Comparison of ENCODE assay signal across 24 cellular contexts in genomic region chr10:133122171-133122935, GRCh38. TPM values are rescaled to one million over a fixed set of nuclear protein-coding genes. Genes with fewer than 3 reads are reported as not detected.
"Had no signal": no experiment of that assay in that cellular context is flagged by ENCODE, and none has a peak within 500 bp of the region (broad histone marks: within the 10 kb centered on the region; RNA-seq: fewer than 3 reads in every experiment).

No MANE protein-coding gene starts in this region.

- H3K27ac ChIP-seq: adrenal gland, breast epithelium, right atrium auricular region, skin epidermis, suprapubic skin, transverse colon, uterus had no signal

- ATAC-seq: activated CD8-positive, alpha-beta T cell treated with anti-CD3 and anti-CD28 coated beads, Interleukin-2, amount 10 ng/mL, durations not matched to agents 7 days and 5 days had no signal

- FAIRE-seq: astrocyte, endometrium had no signal

- H3K27me3 ChIP-seq: right atrium auricular region, uterus had no signal

- H3K4me3 ChIP-seq: adrenal gland, breast epithelium, right atrium auricular region, skin epidermis, suprapubic skin, transverse colon, uterus had no signal

- DNase-seq: activated CD4-positive, alpha-beta T cell treated with anti-CD3 and anti-CD28 coated beads, Interleukin-2, amount 10 ng/mL, durations not matched to agents 24 days and 14 days; activated CD4-positive, CD25-positive, alpha-beta regulatory T cell; activated CD8-positive, alpha-beta T cell treated with anti-CD3 and anti-CD28 coated beads, Interleukin-2, amount 10 ng/mL, durations not matched to agents 7 days and 5 days; activated T-cell treated with anti-CD3 and anti-CD28 coated beads, Interleukin-2, amount 50 U/mL, for 24 hours; adrenal gland; cortex of kidney; erythroblast; foreskin melanocyte; nucleus accumbens; stimulated activated CD4-positive, alpha-beta T cell treated with anti-CD3 and anti-CD28 coated beads, Interleukin-2, amount 100 ng/mL, for 48 hours; stimulated activated naive CD8-positive, alpha-beta T cell treated with anti-CD3 and anti-CD28 coated beads, Interleukin-15, amount 100 ng/mL, for 72 hours; SW 1271; transverse colon; uterus had no signal

- H3K4me1 ChIP-seq: breast epithelium, right atrium auricular region, suprapubic skin, transverse colon, uterus had no signal

- H3K9me3 ChIP-seq: adrenal gland, right atrium auricular region, transverse colon, uterus had no signal

- H3K36me3 ChIP-seq: adrenal gland, breast epithelium, right atrium auricular region, suprapubic skin, transverse colon, uterus had no signal

RNA-seq across cellular contexts. Expression of gene ADGRA1, which starts 34.6 kb away (rescaled TPM):
- total RNA-seq: activated CD4-positive, alpha-beta T cell treated with anti-CD3 and anti-CD28 coated beads, Interleukin-2, amount 10 ng/mL, durations not matched to agents 24 days and 14 days; activated CD8-positive, alpha-beta T cell treated with anti-CD3 and anti-CD28 coated beads, Interleukin-2, amount 10 ng/mL, durations not matched to agents 7 days and 5 days; activated naive CD4-positive, alpha-beta T cell treated with anti-CD3 and anti-CD28 coated beads for 36 hours; astrocyte; kidney epithelial cell; mesenteric fat pad; suprapubic skin; T-helper 2 cell treated with Interferon-gamma antibody and Interleukin-4, amounts not matched to agents 100 ng/mL and 5 ng/mL, for 36 hours had no signal

RNA-seq across cellular contexts. Expression of gene KNDC1, which starts 37.7 kb away (rescaled TPM):
- total RNA-seq: activated naive CD4-positive, alpha-beta T cell treated with anti-CD3 and anti-CD28 coated beads for 36 hours had no signal
